ENCODE assay signal across 8 cellular contexts in genomic region chr11:128342511-128343133, GRCh38.
A peak's percentile ranks its signal among the peaks of the same experiment; 100 is the strongest.
DNase-seq lines count a peak whose midpoint lies in the region; TF ChIP-seq lines count a peak whose summit lies in the region.

No MANE protein-coding gene starts in this region.

- H3K9ac ChIP-seq in smooth muscle cell (ENCODE audit: low read depth) = no peak overlapping the region

- DNase-seq in GM04504 (ENCODE audit: low read depth) = peak; percentile 74
- peak; percentile 36 for DNase-seq in HCEC 1CT
- DNase-seq in NCI-H1092 treated with DMSO at 0.1 percent for 48 hours (lab: John Stamatoyannopoulos, UW) = peak; percentile 94
- DNase-seq in activated CD4-positive, alpha-beta T cell treated with anti-CD3 and anti-CD28 coated beads for 48 hours = peak; percentile 83
- DNase-seq in fibroblast of pulmonary artery (ENCODE audit: low read depth) = peak; percentile 91
- DNase-seq in smooth muscle cell (lab: John Stamatoyannopoulos, UW; ENCODE audit: unreplicated experiment) = no peak
- no peak for DNase-seq in prostate gland (ENCODE audit: low spot score)
- DNase-seq in ecto neural progenitor cell (ENCODE audit: low spot score) = no peak

- H3K4me1 ChIP-seq in smooth muscle cell (ENCODE audit: low read depth) (peaks cover 16% of the 10 kb centered on the region), prostate gland (replicated peaks) (no peaks in the 10 kb centered on the region)

- peak overlapping the region; percentile 61 for H3K27ac ChIP-seq in smooth muscle cell (ENCODE audit: low read depth)
- no peak overlapping the region for H3K27ac ChIP-seq in prostate gland

- no peaks in the 10 kb centered on the region for H3K27me3 ChIP-seq in smooth muscle cell (ENCODE audit: low read depth)
- H3K27me3 ChIP-seq in prostate gland (replicated peaks; ENCODE audit: insufficient read depth) = no peaks in the 10 kb centered on the region

- H3K79me2 ChIP-seq in smooth muscle cell (ENCODE audit: low read depth) = no peaks in the 10 kb centered on the region

- TF ChIP-seq POLR2A in prostate gland (IDR thresholded peaks at IDR 0.05) = no peak

- peak overlapping the region; percentile 43 for H2AFZ ChIP-seq in smooth muscle cell (ENCODE audit: low read depth)

- H3K9me3 ChIP-seq in smooth muscle cell (replicated peaks; ENCODE audit: low read depth) (no peaks in the 10 kb centered on the region), prostate gland (no peaks in the 10 kb centered on the region)

- H3K36me3 ChIP-seq in smooth muscle cell (ENCODE audit: low read depth) (no peaks in the 10 kb centered on the region), prostate gland (no peaks in the 10 kb centered on the region)

- H3K4me3 ChIP-seq in fibroblast of pulmonary artery (replicated peaks; ENCODE audit: low read depth, low read length) = no peak overlapping the region
- no peak overlapping the region for H3K4me3 ChIP-seq in smooth muscle cell
- no peak overlapping the region for H3K4me3 ChIP-seq in prostate gland

- no peaks in the 10 kb centered on the region for H4K20me1 ChIP-seq in smooth muscle cell (ENCODE audit: low read depth)

- 60% methylated on average over 7 of the region's 7 CpGs for WGBS in smooth muscle cell (ENCODE audit: low lambda C conversion rate)
- 65% methylated on average over 7 of the region's 7 CpGs for WGBS in prostate gland

- H3K4me2 ChIP-seq in smooth muscle cell = no peak overlapping the region

- TF ChIP-seq CTCF in fibroblast of pulmonary artery (IDR thresholded peaks at IDR 0.05; ENCODE audit: low read length, missing control alignments) = no peak
- TF ChIP-seq CTCF in smooth muscle cell (IDR thresholded peaks at IDR 0.05; ENCODE audit: borderline replicate concordance, insufficient read depth, poor library complexity, severe bottlenecking) = no peak
- TF ChIP-seq CTCF in prostate gland (IDR thresholded peaks at IDR 0.05) = no peak

- intact Hi-C loops in prostate gland (cut with DNase I) = no loop called here

- H3F3A ChIP-seq in smooth muscle cell (ENCODE audit: low read depth) = peaks cover 7% of the 10 kb centered on the region

Comparison
In these comparisons a context has a peak if more than half of its experiments do, and no peak if none do; other contexts are left out.
1. DNase-seq: peak in GM04504 (single experiment), HCEC 1CT (single experiment), NCI-H1092 treated with DMSO at 0.1 percent for 48 hours (single experiment), activated CD4-positive, alpha-beta T cell treated with anti-CD3 and anti-CD28 coated beads for 48 hours (single experiment) and fibroblast of pulmonary artery (single experiment); none in smooth muscle cell (single experiment), prostate gland (single experiment) and ecto neural progenitor cell (single experiment).